ENCODE assay signal across 9 cellular contexts in genomic region chr3:158103131-158103955, GRCh38. TPM values are rescaled to one million over a fixed set of nuclear protein-coding genes. Genes with fewer than 3 reads are reported as not detected.
A peak's percentile ranks its signal among the peaks of the same experiment; 100 is the strongest.
DNase-seq lines count a peak whose midpoint lies in the region; ATAC-seq and TF ChIP-seq lines count a peak whose summit lies in the region.
"Had no signal": no experiment of that assay in that cellular context is flagged by ENCODE, and none has a peak within 500 bp of the region (broad histone marks: within the 10 kb centered on the region; RNA-seq: fewer than 3 reads in every experiment).

No MANE protein-coding gene starts in this region.

- CTCF ChIA-PET in SK-N-SH (lab: Yijun Ruan, JAX), result interaction anchor here (0.6 to 2.6 kb wide), 5 partner anchors 16 to 497 kb away, joined by 3 to 8 read pairs (median 3); no protein-coding TSS in a partner anchor

- peaks cover 26% of the 10 kb centered on the region for H3K79me2 ChIP-seq in SK-N-SH (ENCODE audit: insufficient read depth)

- peaks cover 6% of the 10 kb centered on the region for H3K9me3 Mint-ChIP-seq in activated T-cell treated with anti-CD3 and anti-CD28 coated beads, Interleukin-2, amount 50 U/mL, for 4 hours

- H3K27ac ChIP-seq in iPS-18a (ENCODE audit: low read length), result no peak overlapping the region
- H3K27ac ChIP-seq in stomach, result no peak overlapping the region
- H3K27ac ChIP-seq in SK-N-SH (ENCODE audit: low read depth in 2 of 2, low read length in 1 of 2), result no peak overlapping the region
- H3K27ac ChIP-seq: A549 had no signal

- H3K36me3 ChIP-seq in iPS-18a (ENCODE audit: control insufficient read depth, low read depth, low read length), result no peaks in the 10 kb centered on the region
- no peaks in the 10 kb centered on the region for H3K36me3 ChIP-seq in stomach
- peaks cover 41 to 44% of the 10 kb centered on the region in 2 experiments for H3K36me3 ChIP-seq in SK-N-SH (replicated peaks in 1 of 2; ENCODE audit: control insufficient read depth in 1 of 2, insufficient read depth in 2 of 2, low read length in 1 of 2)

- H2AFZ ChIP-seq in SK-N-SH (ENCODE audit: low read depth), result no peak overlapping the region

- peaks cover 90% of the 10 kb centered on the region for H3K27me3 Mint-ChIP-seq in activated T-cell treated with anti-CD3 and anti-CD28 coated beads, Interleukin-2, amount 50 U/mL, for 4 hours (ENCODE audit: low read depth)

- no peaks in the 10 kb centered on the region for H3K9me3 ChIP-seq in iPS-18a (ENCODE audit: control insufficient read depth, low read depth, low read length)
- H3K9me3 ChIP-seq in stomach, result peaks cover 0 to 3% (median 0%) of the 10 kb centered on the region in 4 donors
- no peaks in the 10 kb centered on the region for H3K9me3 ChIP-seq in SK-N-SH
- H3K9me3 ChIP-seq: A549 had no signal

- TF ChIP-seq CTCF in stomach (IDR thresholded peaks at IDR 0.05) (no peak), SK-N-SH (IDR thresholded peaks at IDR 0.05) (no peak)

- H3K4me3 ChIP-seq in iPS-18a (ENCODE audit: low read length) (peak overlapping the region; percentile 39), stomach (peak overlapping the region in 3 of 4 donors; percentile 9 to 42 (median 23)), SK-N-SH (ENCODE audit: low read depth in 2 of 2, low read length in 1 of 2) (no peak overlapping the region; a peak in 1 of 4 replicates)
- H3K4me3 ChIP-seq: A549 had no signal

- peak in 1 of 2 donors; percentile 15 for ATAC-seq in activated T-cell treated with anti-CD3 and anti-CD28 coated beads, Interleukin-2, amount 50 U/mL, for 4 hours
- no peak for ATAC-seq in GM19324 (IDR thresholded peaks at IDR 0.05; ENCODE audit: low FRiP score, unreplicated experiment)
- ATAC-seq: A549 had no signal

- H3K9me2 ChIP-seq in SK-N-SH, result no peaks in the 10 kb centered on the region

- WGBS in stomach, 5 donors, result 6 to 9% (median 7%) methylated on average over 31 to 50 of the region's 50 CpGs
- 96% methylated on average over 48 of the region's 50 CpGs for whole genome bisulfite sequencing in SK-N-SH (ENCODE audit: low lambda C conversion rate)

- H3K4me1 Mint-ChIP-seq in activated T-cell treated with anti-CD3 and anti-CD28 coated beads, Interleukin-2, amount 50 U/mL, for 4 hours (ENCODE audit: low read depth), result peaks cover 38% of the 10 kb centered on the region

- no peak for TF ChIP-seq POLR2A in stomach (IDR thresholded peaks at IDR 0.05)

- H3K4me2 ChIP-seq in SK-N-SH, result no peak overlapping the region
- H3K4me2 ChIP-seq: A549 had no signal

- H3K4me1 ChIP-seq in iPS-18a (ENCODE audit: control insufficient read depth, low read depth, low read length), result peaks cover 31% of the 10 kb centered on the region
- peaks cover 35 to 52% (median 47%) of the 10 kb centered on the region in 4 donors for H3K4me1 ChIP-seq in stomach
- peaks cover 0 to 15% of the 10 kb centered on the region in 2 experiments; a peak in 2 of 4 replicates for H3K4me1 ChIP-seq in SK-N-SH (ENCODE audit: control insufficient read depth in 1 of 2, insufficient read depth in 2 of 2, low read depth in 1 of 2, low read length in 1 of 2)

- DNase-seq in NCI-H524 (lab: John Stamatoyannopoulos, UW), result peak; percentile 13 to 26
- DNase-seq in NCI-H524 treated with DMSO at 0.1 percent for 48 hours (lab: John Stamatoyannopoulos, UW), result no peak
- DNase-seq in activated T-cell treated with anti-CD3 and anti-CD28 coated beads, Interleukin-2, amount 50 U/mL, for 4 hours, result no peak
- peak; percentile 50 for DNase-seq in stomach
- no peak for DNase-seq in SK-N-SH
- DNase-seq in iPS-NIHi11 (ENCODE audit: low spot score), result no peak

- no peak for TF ChIP-seq EP300 in stomach (IDR thresholded peaks at IDR 0.05)
- TF ChIP-seq EP300 in SK-N-SH (IDR thresholded peaks at IDR 0.05; ENCODE audit: borderline replicate concordance in 1 of 2, low read depth in 1 of 2, low read length in 1 of 2), result no peak

- peaks cover 3% of the 10 kb centered on the region; the same call in 1 of the 2 replicates for H4K20me1 ChIP-seq in SK-N-SH (ENCODE audit: insufficient read depth)

- intact Hi-C loops in stomach (cut with DNase I; ENCODE audit: low total_unique reads), result no loop called here

- no peak for TF ChIP-seq RAD21 in SK-N-SH (IDR thresholded peaks at IDR 0.05; ENCODE audit: low read length)

- peak overlapping the region; percentile 6 for H3K4me3 Mint-ChIP-seq in activated T-cell treated with anti-CD3 and anti-CD28 coated beads, Interleukin-2, amount 50 U/mL, for 4 hours

- H3K9ac ChIP-seq in iPS-18a (ENCODE audit: low read length) (no peak overlapping the region), SK-N-SH (no peak overlapping the region)

- no peaks in the 10 kb centered on the region for H3K36me3 Mint-ChIP-seq in activated T-cell treated with anti-CD3 and anti-CD28 coated beads, Interleukin-2, amount 50 U/mL, for 4 hours (ENCODE audit: insufficient read depth)

- peaks cover 3% of the 10 kb centered on the region for H3F3A ChIP-seq in SK-N-SH (replicated peaks; ENCODE audit: insufficient read depth)

- POLR2A ChIA-PET in SK-N-SH (lab: Yijun Ruan, JAX), result no interaction called here

- H3K27me3 ChIP-seq in iPS-18a (ENCODE audit: control insufficient read depth, insufficient read depth, low read length), result peaks cover 100% of the 10 kb centered on the region
- peaks cover 44 to 100% (median 98%) of the 10 kb centered on the region in 3 donors for H3K27me3 ChIP-seq in stomach
- H3K27me3 ChIP-seq in SK-N-SH (ENCODE audit: insufficient read depth), result no peaks in the 10 kb centered on the region

TF ChIP-seq in SK-N-SH, 30 proteins besides CTCF, POLR2A, EP300 and RAD21:
- TF ChIP-seq USF1 (IDR thresholded peaks at IDR 0.05; ENCODE audit: borderline replicate concordance, low read depth) (no peak), NFIC (IDR thresholded peaks at IDR 0.05; ENCODE audit: borderline replicate concordance) (no peak), YY1 (IDR thresholded peaks at IDR 0.05; ENCODE audit: low read depth) (no peak), TEAD4 (IDR thresholded peaks at IDR 0.05; ENCODE audit: borderline replicate concordance, insufficient read depth) (no peak)

RNA-seq across cellular contexts. Expression of gene SHOX2, which starts 2.9 kb away (rescaled TPM):
- not detected for total RNA-seq in activated T-cell treated with anti-CD3 and anti-CD28 coated beads, Interleukin-2, amount 50 U/mL, for 4 hours
- under 1 TPM in 1 of 5 donors, not detected in 4; 0.55 TPM for total RNA-seq in stomach
- polyA plus RNA-seq in stomach, result under 1 TPM in 1 of 3 donors, not detected in 2; 0.10 TPM
- 17.1 and 20.2 TPM in 2 replicates for polyA plus RNA-seq in SK-N-SH (2012; rRNA removed)
- polyA plus RNA-seq in SK-N-SH (2012; cell fraction: cytosol; rRNA removed), result 10.8 and 11.8 TPM in 2 replicates
- 81.5 and 86.0 TPM in 2 replicates for polyA plus RNA-seq in SK-N-SH (2012; cell fraction: nucleus; rRNA removed)

RNA-seq across cellular contexts. Expression of gene RSRC1, which starts 6.5 kb away (rescaled TPM):
- total RNA-seq in activated T-cell treated with anti-CD3 and anti-CD28 coated beads, Interleukin-2, amount 50 U/mL, for 4 hours, result 10 to 100 TPM; 31.6 to 32.4 (median 32.1) TPM
- total RNA-seq in stomach, result 100 to 1,000 TPM in 1 of 5 donors, 10 to 100 TPM in 3, 1 to 10 TPM in 1; 1.7 to 502 (median 12.1) TPM
- polyA plus RNA-seq in stomach, result 10 to 100 TPM; 10.4 to 12.1 (median 11.9) TPM
- 4.4 and 4.5 TPM in 2 replicates for polyA plus RNA-seq in SK-N-SH (2012; rRNA removed)
- 8.6 and 10.9 TPM in 2 replicates for polyA plus RNA-seq in SK-N-SH (2012; cell fraction: cytosol; rRNA removed)
- 2.7 and 5.1 TPM in 2 replicates for polyA plus RNA-seq in SK-N-SH (2012; cell fraction: nucleus; rRNA removed)

Comparison
In these comparisons a context has a peak if more than half of its experiments do, and no peak if none do; other contexts are left out.
1. DNase-seq: peak in NCI-H524 (2 of 2) and stomach (single experiment); none in NCI-H524 treated with DMSO at 0.1 percent for 48 hours (single experiment), activated T-cell treated with anti-CD3 and anti-CD28 coated beads, Interleukin-2, amount 50 U/mL, for 4 hours (single experiment), SK-N-SH (single experiment) and iPS-NIHi11 (single experiment).
2. H3K4me3 ChIP-seq: peak in iPS-18a (single experiment) and stomach (3 of 4); none in SK-N-SH (0 of 2).